In genomic region chr3:152381881-152382295, GRCh38 we compare ENCODE assay signal across 8 cellular contexts.
DNase-seq lines count a peak whose midpoint lies in the region; ATAC-seq and TF ChIP-seq lines count a peak whose summit lies in the region.

No MANE protein-coding gene starts in this region.

- DNase-seq in activated naive CD4-positive, alpha-beta T cell treated with anti-CD3 and anti-CD28 coated beads, Interleukin-2, amount 50 U/mL, for 72 hours (ENCODE audit: low spot score in 2 of 2) = no peak
- DNase-seq in activated naive CD4-positive, alpha-beta T cell treated with Interleukin-2 at 50 U/mL for 16 hours = no peak
- DNase-seq in SK-N-MC (ENCODE audit: low read depth, low spot score) = no peak
- DNase-seq in kidney tubule cell (ENCODE audit: low spot score) = peak; percentile 36
- DNase-seq in tibial artery = no peak
- no peak for DNase-seq in WTC11 (ENCODE audit: low spot score)
- DNase-seq in NCI-H187 (lab: John Stamatoyannopoulos, UW) = no peak
- DNase-seq in medulla oblongata (ENCODE audit: extremely low spot score) = no peak

- H3K27ac Mint-ChIP-seq in activated naive CD4-positive, alpha-beta T cell treated with anti-CD3 and anti-CD28 coated beads, Interleukin-2, amount 50 U/mL, for 72 hours = peak overlapping the region; percentile 35 to 74
- no peak overlapping the region for H3K27ac Mint-ChIP-seq in WTC11

- no peak for ATAC-seq in activated naive CD4-positive, alpha-beta T cell treated with anti-CD3 and anti-CD28 coated beads, Interleukin-2, amount 50 U/mL, for 72 hours
- ATAC-seq in WTC11 = no peak

- POLR2A ChIA-PET in WTC11 (lab: Charles Lee) = no interaction called here

- H3K9ac ChIP-seq in SK-N-MC (ENCODE audit: insufficient read length) = peak overlapping the region; percentile 15

- peaks cover 0 to 100% (median 38%) of the 10 kb centered on the region in 4 donors for H3K4me1 ChIP-seq in tibial artery

- intact Hi-C loops in tibial artery (cut with DNase I; ENCODE audit: low total_unique reads) = no loop called here

- CTCF ChIA-PET in WTC11 (lab: Charles Lee) = no interaction called here

- H3K36me3 Mint-ChIP-seq in activated naive CD4-positive, alpha-beta T cell treated with anti-CD3 and anti-CD28 coated beads, Interleukin-2, amount 50 U/mL, for 72 hours = peaks cover 0 to 26% of the 10 kb centered on the region in 2 donors
- no peaks in the 10 kb centered on the region for H3K36me3 Mint-ChIP-seq in WTC11

- TF ChIP-seq CTCF in tibial artery (IDR thresholded peaks at IDR 0.05) = no peak
- no peak for TF ChIP-seq CTCF in WTC11 (IDR thresholded peaks at IDR 0.05)

- no peaks in the 10 kb centered on the region for H3K27me3 Mint-ChIP-seq in WTC11 (ENCODE audit: low read depth)

- H3K27me3 ChIP-seq in tibial artery = no peaks in the 10 kb centered on the region

- peaks cover 52% of the 10 kb centered on the region for H3K4me1 Mint-ChIP-seq in WTC11

- H3K9me3 Mint-ChIP-seq in activated naive CD4-positive, alpha-beta T cell treated with anti-CD3 and anti-CD28 coated beads, Interleukin-2, amount 50 U/mL, for 72 hours = no peaks in the 10 kb centered on the region
- no peaks in the 10 kb centered on the region for H3K9me3 Mint-ChIP-seq in WTC11

- H3K9me3 ChIP-seq in SK-N-MC (ENCODE audit: low read depth, low read length) (no peaks in the 10 kb centered on the region), tibial artery (no peaks in the 10 kb centered on the region)

- H3K36me3 ChIP-seq in SK-N-MC (ENCODE audit: insufficient read depth, low read length) (peaks cover 18% of the 10 kb centered on the region), tibial artery (peaks cover 0 to 3% (median 0%) of the 10 kb centered on the region in 3 donors)

- peak overlapping the region; percentile 40 for H3K4me3 ChIP-seq in SK-N-MC
- H3K4me3 ChIP-seq in tibial artery = peak overlapping the region; percentile 30 to 35

- no peak overlapping the region for H3K4me3 Mint-ChIP-seq in WTC11

- H3K27ac ChIP-seq in SK-N-MC (peak overlapping the region; percentile 53; the same call in 1 of the 2 replicates), tibial artery (peak overlapping the region; percentile 60 to 87)

TF ChIP-seq in WTC11, 78 proteins besides CTCF, POLR2A, EP300 and RAD21:
- TF ChIP-seq ZNF317 (CRISPR knock-in tag; IDR thresholded peaks at IDR 0.05; ENCODE audit: borderline replicate concordance, low read depth) (no peak), ZNF512 (CRISPR knock-in tag; IDR thresholded peaks at IDR 0.05; ENCODE audit: borderline replicate concordance) (no peak), E2F4 (CRISPR knock-in tag; IDR thresholded peaks at IDR 0.05; ENCODE audit: borderline replicate concordance, low read depth) (no peak), CREB1 (CRISPR knock-in tag; IDR thresholded peaks at IDR 0.05) (no peak), JUN (CRISPR knock-in tag; IDR thresholded peaks at IDR 0.05) (no peak), ATF2 (CRISPR knock-in tag; IDR thresholded peaks at IDR 0.05; ENCODE audit: borderline replicate concordance, low read depth) (no peak), FOXP1 (CRISPR knock-in tag; IDR thresholded peaks at IDR 0.05; ENCODE audit: borderline replicate concordance) (no peak)
TF ChIP-seq in WTC11: peak in this region for 0.
